23 cellular contexts compared by ENCODE assay signal in genomic region chr6:96469312-96469711, GRCh38. TPM values are rescaled to one million over a fixed set of nuclear protein-coding genes. Genes with fewer than 3 reads are reported as not detected.
DNase-seq lines count a peak whose midpoint lies in the region; ATAC-seq and TF ChIP-seq lines count a peak whose summit lies in the region.
"Had no signal": no experiment of that assay in that cellular context is flagged by ENCODE, and none has a peak within 500 bp of the region (broad histone marks: within the 10 kb centered on the region; RNA-seq: fewer than 3 reads in every experiment).

No MANE protein-coding gene starts in this region.

- H3K4me3 ChIP-seq in PC-9 (no peak overlapping the region), lower lobe of right lung (no peak overlapping the region)
- H3K4me3 ChIP-seq: BLaER1 treated with 17β-estradiol and CSF1 and Interleukin-3, amounts not matched to agents 10 nM and 100 nM; MG63 had no signal

- H3K79me2 ChIP-seq in PC-9 (ENCODE audit: low read depth), result no peaks in the 10 kb centered on the region

- H3K4me1 ChIP-seq in PC-9 (replicated peaks; ENCODE audit: insufficient read depth) (no peaks in the 10 kb centered on the region), lower lobe of right lung (no peaks in the 10 kb centered on the region)
- H3K4me1 ChIP-seq: BLaER1 treated with 17β-estradiol and CSF1 and Interleukin-3, amounts not matched to agents 10 nM and 100 nM had no signal

- H3K36me3 ChIP-seq in PC-9 (ENCODE audit: low read depth), result no peaks in the 10 kb centered on the region
- no peaks in the 10 kb centered on the region for H3K36me3 ChIP-seq in lower lobe of right lung
- H3K36me3 ChIP-seq: BLaER1 treated with 17β-estradiol and CSF1 and Interleukin-3, amounts not matched to agents 10 nM and 100 nM; MG63 had no signal

- no peak overlapping the region for H2AFZ ChIP-seq in PC-9

- DNase-seq in G401 (ENCODE audit: low spot score) (peak; percentile 13), PC-9 (no peak), erythroblast (lab: John Stamatoyannopoulos, UW) (peak; percentile 21 to 64), NAMALWA (ENCODE audit: low spot score) (no peak), lower lobe of right lung (no peak), HT-29 (ENCODE audit: low spot score) (no peak)
- DNase-seq in stimulated activated CD4-positive, alpha-beta T cell treated with anti-CD3 and anti-CD28 coated beads, Interleukin-4, amount 100 ng/mL, for 24 hours, result no peak
- DNase-seq: Caco-2; CD8-positive, alpha-beta T cell; DMS 273 treated with DMSO at 0.1 percent for 48 hours; DMS79; EL; GF-D8; MG63; NCI-H524 treated with DMSO at 0.1 percent for 48 hours; NCI-H82; NK-92 treated with Interleukin-12 subunit alpha and Interleukin-12 subunit beta, amount 100 ng/mL, for 24 hours; T-cell had no signal

- H3K4me2 ChIP-seq in PC-9, result no peak overlapping the region
- H3K4me2 ChIP-seq: BLaER1 treated with 17β-estradiol and CSF1 and Interleukin-3, amounts not matched to agents 10 nM and 100 nM had no signal

- no TSS peak for BruUV-seq in PC-9 (replicated peaks; lab: Mats Ljungman, UMichigan)

- ATAC-seq in lower lobe of right lung, result no peak
- ATAC-seq: CD8-positive, alpha-beta T cell; HCT116; Panc1; T-cell had no signal

- peak; percentile 23 for TF ChIP-seq CTCF in C4-2B (conservative IDR thresholded peaks at IDR 0.05)
- peak; percentile 32; the same call in 1 of the 2 replicates for TF ChIP-seq CTCF in PC-9 (conservative IDR thresholded peaks at IDR 0.05)
- TF ChIP-seq CTCF in lower lobe of right lung (IDR thresholded peaks at IDR 0.05), result no peak

- no peaks in the 10 kb centered on the region for H3F3A ChIP-seq in PC-9 (ENCODE audit: insufficient read depth, low read depth)

- H3K27me3 ChIP-seq in PC-9 (ENCODE audit: insufficient read depth, low read depth) (no peaks in the 10 kb centered on the region), lower lobe of right lung (ENCODE audit: low read depth) (no peaks in the 10 kb centered on the region)
- H3K27me3 ChIP-seq: BLaER1 treated with 17β-estradiol and CSF1 and Interleukin-3, amounts not matched to agents 10 nM and 100 nM; MG63 had no signal

- in situ Hi-C loops in G401 (cut with HindIII; ENCODE audit: low sequenced_read_pairs), result no loop called here

- no peaks in the 10 kb centered on the region for H4K20me1 ChIP-seq in PC-9 (ENCODE audit: insufficient read depth)
- H4K20me1 ChIP-seq: BLaER1 treated with 17β-estradiol and CSF1 and Interleukin-3, amounts not matched to agents 10 nM and 100 nM had no signal

- H3K9me3 ChIP-seq in PC-9 (ENCODE audit: insufficient read depth, low read depth), result no peaks in the 10 kb centered on the region
- no peaks in the 10 kb centered on the region for H3K9me3 ChIP-seq in lower lobe of right lung
- H3K9me3 ChIP-seq: BLaER1 treated with 17β-estradiol and CSF1 and Interleukin-3, amounts not matched to agents 10 nM and 100 nM; Caco-2; MG63 had no signal

- POLR2A ChIA-PET in PC-9 (lab: Charles Lee; ENCODE audit: unreplicated experiment), result no interaction called here

- no peak for TF ChIP-seq POLR2A in erythroblast (IDR thresholded peaks at IDR 0.05; ENCODE audit: low read length)

- intact Hi-C loops in PC-9 (cut with micrococcal nuclease; ENCODE audit: unreplicated experiment) (loop anchor here (1.0 to 10.0 kb wide), 3 partner anchors 452 to 1105 kb away; partner anchors contain the start of gene FUT9), lower lobe of right lung (cut with DNase I) (no loop called here)

- CTCF ChIA-PET in PC-9 (lab: Charles Lee), result no interaction called here

- H3K27ac ChIP-seq in C4-2B (no peak overlapping the region), PC-9 (no peak overlapping the region), lower lobe of right lung (no peak overlapping the region)
- H3K27ac ChIP-seq: BLaER1 treated with 17β-estradiol and CSF1 and Interleukin-3, amounts not matched to agents 10 nM and 100 nM; RWPE1 had no signal

- no peaks in the 10 kb centered on the region for H3K9me2 ChIP-seq in PC-9 (ENCODE audit: insufficient read depth)

RNA-seq across cellular contexts. Expression of gene UFL1, which starts 52.3 kb away (rescaled TPM):
- 8.8 and 13.9 TPM in 2 replicates for total RNA-seq in G401 (2014; rRNA removed; shearing (Covaris generic))
- total RNA-seq in PC-9 (2021) (19.3 and 25.3 TPM in 2 replicates), lower lobe of right lung (20.7 TPM)
- total RNA-seq in HT-29 (2014; rRNA removed; shearing (Covaris generic)), result 4.3 and 5.0 TPM in 2 replicates

Comparison
In these comparisons a context has a peak if more than half of its experiments do, and no peak if none do; other contexts are left out.
1. DNase-seq: peak in G401 (single experiment) and erythroblast (2 of 2); none in PC-9 (0 of 2), NAMALWA (single experiment), lower lobe of right lung (single experiment), stimulated activated CD4-positive, alpha-beta T cell treated with anti-CD3 and anti-CD28 coated beads, Interleukin-4, amount 100 ng/mL, for 24 hours (single experiment) and HT-29 (single experiment).